31 cellular contexts compared by ENCODE assay signal in genomic region chr10:101262147-101262546, GRCh38. TPM values are rescaled to one million over a fixed set of nuclear protein-coding genes. Genes with fewer than 3 reads are reported as not detected.
"Had no signal": no experiment of that assay in that cellular context is flagged by ENCODE, and none has a peak within 500 bp of the region (broad histone marks: within the 10 kb centered on the region; RNA-seq: fewer than 3 reads in every experiment).

No MANE protein-coding gene starts in this region.

- DNase-seq: dorsolateral prefrontal cortex; effector CD4-positive, alpha-beta T cell; foreskin fibroblast; gastrocnemius medialis; head of caudate nucleus; mucosa of descending colon; naive B cell; occipital lobe; pancreas; retina; spleen; stimulated activated CD4-positive, alpha-beta T cell treated with anti-CD3 and anti-CD28 coated beads, Interleukin-4, amount 100 ng/mL, for 4 hours; stimulated activated naive CD8-positive, alpha-beta T cell treated with anti-CD3 and anti-CD28 coated beads, Interleukin-15, Interleukin-2, amounts not matched to agents 100 U/mL and 50 U/mL, for 24 hours; substantia nigra; testis; tibial artery; upper lobe of left lung had no signal

- H3K4me1 ChIP-seq: gastrocnemius medialis, pancreas, spleen, testis, tibial artery had no signal

- H3K27ac ChIP-seq: dorsolateral prefrontal cortex, epithelial cell of prostate, gastrocnemius medialis, pancreas, skin epidermis, spleen, testis, tibial artery, upper lobe of left lung had no signal

- H3K4me3 ChIP-seq: dorsolateral prefrontal cortex, gastrocnemius medialis, lung, mucosa of descending colon, pancreas, skin epidermis, spleen, testis, tibial artery, upper lobe of left lung had no signal

- H3K27ac Mint-ChIP-seq: endodermal cell; memory B cell; mesothelial cell of epicardium; natural killer cell treated with Interleukin-12 subunit alpha and Interleukin-12 subunit beta and Interleukin-15 and Interleukin-18, amount 100 ng/mL, for 72 hours; stimulated activated memory B cell treated with anti-CD40 and anti-IgM and Interleukin-4, amounts not matched to agents 10 μg/mL and 1 μg/mL and 100 μg/mL, for 72 hours had no signal

- ATAC-seq: esophagus mucosa; gastrocnemius medialis; left lobe of liver; mucosa of descending colon; natural killer cell treated with Interleukin-12 subunit alpha and Interleukin-12 subunit beta and Interleukin-15 and Interleukin-18, amount 100 ng/mL, for 72 hours; pancreas; stimulated activated memory B cell treated with anti-CD40 and anti-IgM and Interleukin-4, amounts not matched to agents 10 μg/mL and 1 μg/mL and 100 μg/mL, for 72 hours; stimulated activated naive CD8-positive, alpha-beta T cell treated with anti-CD3 and anti-CD28 coated beads, Interleukin-15, Interleukin-2, amounts not matched to agents 100 U/mL and 50 U/mL, for 24 hours had no signal

- H3K36me3 ChIP-seq: gastrocnemius medialis, pancreas, spleen, tibial artery, upper lobe of left lung had no signal

- H3K4me1 Mint-ChIP-seq: memory B cell; naive B cell; stimulated activated memory B cell treated with anti-CD40 and anti-IgM and Interleukin-4, amounts not matched to agents 10 μg/mL and 1 μg/mL and 100 μg/mL, for 72 hours had no signal

- H3K9me3 Mint-ChIP-seq: endodermal cell; natural killer cell treated with Interleukin-12 subunit alpha and Interleukin-12 subunit beta and Interleukin-15 and Interleukin-18, amount 100 ng/mL, for 72 hours had no signal

- H3K4me3 Mint-ChIP-seq: endodermal cell; memory B cell; mesothelial cell of epicardium; natural killer cell treated with Interleukin-12 subunit alpha and Interleukin-12 subunit beta and Interleukin-15 and Interleukin-18, amount 100 ng/mL, for 72 hours; stimulated activated memory B cell treated with anti-CD40 and anti-IgM and Interleukin-4, amounts not matched to agents 10 μg/mL and 1 μg/mL and 100 μg/mL, for 72 hours had no signal

- H3K9me3 ChIP-seq: gastrocnemius medialis, pancreas, testis had no signal

- H3K36me3 Mint-ChIP-seq: naive B cell; stimulated activated memory B cell treated with anti-CD40 and anti-IgM and Interleukin-4, amounts not matched to agents 10 μg/mL and 1 μg/mL and 100 μg/mL, for 72 hours had no signal

- H3K27me3 ChIP-seq: gastrocnemius medialis, testis had no signal

RNA-seq across cellular contexts. Expression of gene LBX1, which starts 32.9 kb away (rescaled TPM):
- total RNA-seq: endodermal cell; esophagus mucosa; glomerular endothelial cell; left lobe of liver; liver; mesothelial cell of epicardium; mucosa of descending colon; natural killer cell treated with Interleukin-12 subunit alpha and Interleukin-12 subunit beta and Interleukin-15 and Interleukin-18, amount 100 ng/mL, for 72 hours; occipital lobe; pancreas; posterior vena cava; pulmonary artery endothelial cell; spleen had no signal
